Comparison of ENCODE assay signal across 8 cellular contexts in the genomic region with DNA sequence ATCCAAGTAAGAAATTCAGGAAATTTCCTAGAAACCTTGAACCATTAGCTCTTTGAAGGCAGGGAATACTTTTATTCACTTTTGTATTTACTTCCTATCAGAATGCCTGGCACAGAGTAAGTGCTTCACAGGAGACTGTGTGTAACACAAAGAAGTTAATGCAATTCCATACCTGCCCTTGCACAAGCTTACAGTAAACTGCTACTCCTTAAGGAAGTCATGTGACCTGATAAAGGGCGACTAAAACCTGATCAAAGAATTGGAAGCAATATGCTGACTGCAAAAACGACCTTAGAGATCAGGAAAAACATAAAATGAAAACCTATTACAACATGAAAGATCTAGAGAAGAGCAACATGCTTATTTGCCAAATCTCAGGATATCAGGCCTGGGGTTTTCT.
"Had no signal": no experiment of that assay in that cellular context is flagged by ENCODE, and none has a peak within 500 bp of the region (broad histone marks: within the 10 kb centered on the region; RNA-seq: fewer than 3 reads in every experiment).

No MANE protein-coding gene starts in this region.

- FAIRE-seq: G401.6, GM12878, GM12891, GM12892, GM18507, GM19239 had no signal

- DNase-seq: GDM1, GF-D8 had no signal

- ATAC-seq: GM12878 had no signal

- H3K4me3 ChIP-seq: GM12878 had no signal
